Comparison of ENCODE assay signal across 8 cellular contexts in genomic region chr2:65436825-65437221, GRCh38. TPM values are rescaled to one million over a fixed set of nuclear protein-coding genes. Genes with fewer than 3 reads are reported as not detected.
DNase-seq lines count a peak whose midpoint lies in the region; ATAC-seq, FAIRE-seq and TF ChIP-seq lines count a peak whose summit lies in the region.

No MANE protein-coding gene starts in this region.

- H3K4me2 ChIP-seq in endothelial cell of umbilical vein (ENCODE audit: insufficient read depth, low read length): peak overlapping the region; percentile 94

- BruUV-seq in endothelial cell of umbilical vein (replicated peaks; lab: Mats Ljungman, UMichigan): no TSS peak

- H3K9me3 ChIP-seq in BE2C: no peaks in the 10 kb centered on the region
- no peaks in the 10 kb centered on the region for H3K9me3 ChIP-seq in endothelial cell of umbilical vein (replicated peaks; ENCODE audit: control insufficient read depth, insufficient read depth, low read length)

- H3K9ac ChIP-seq in endothelial cell of umbilical vein (replicated peaks; ENCODE audit: extremely low read depth, insufficient read depth, low read length): peak overlapping the region; percentile 68

- POLR2A ChIA-PET in endothelial cell of umbilical vein (lab: Charles Lee): interaction anchor here (0.6 kb wide), 1 partner anchor 116 kb away, joined by 7 read pairs; no protein-coding TSS in a partner anchor

- no peaks in the 10 kb centered on the region for H3K27me3 Mint-ChIP-seq in osteocyte (ENCODE audit: unreplicated experiment)

- peak; percentile 60 for FAIRE-seq in endothelial cell of umbilical vein (lab: Jason Lieb, UNC)

- ATAC-seq in GM19035 (IDR thresholded peaks at IDR 0.05; ENCODE audit: unreplicated experiment) (peak; percentile 72), HG03135 (IDR thresholded peaks at IDR 0.05; ENCODE audit: unreplicated experiment) (peak; percentile 59)

- no peaks in the 10 kb centered on the region for H3K9me3 Mint-ChIP-seq in osteocyte (ENCODE audit: unreplicated experiment)

- H3K36me3 Mint-ChIP-seq in osteocyte (ENCODE audit: unreplicated experiment): no peaks in the 10 kb centered on the region

- peak overlapping the region; percentile 99 for H3K4me3 Mint-ChIP-seq in osteocyte (ENCODE audit: unreplicated experiment)

- dilution Hi-C loops in endothelial cell of umbilical vein (cut with MboI; ENCODE audit: extremely low pct_ligation_motif_present, low sequenced_read_pairs): no loop called here

- H3K9me1 ChIP-seq in endothelial cell of umbilical vein (replicated peaks; ENCODE audit: control insufficient read depth, extremely low read depth, insufficient read depth, low read length): no peaks in the 10 kb centered on the region

- H2AFZ ChIP-seq in endothelial cell of umbilical vein (ENCODE audit: low read depth, low read length): peak overlapping the region; percentile 87

- peaks cover 21% of the 10 kb centered on the region for H3K4me1 Mint-ChIP-seq in osteocyte (ENCODE audit: unreplicated experiment)

- peak overlapping the region; percentile 100 for H3K27ac Mint-ChIP-seq in osteocyte (ENCODE audit: unreplicated experiment)

- H3K27ac ChIP-seq in endothelial cell of umbilical vein (ENCODE audit: insufficient read depth, low read depth, low read length): no peak overlapping the region

- no peaks in the 10 kb centered on the region for H3K27me3 ChIP-seq in BE2C
- peaks cover 19 to 27% of the 10 kb centered on the region in 2 experiments for H3K27me3 ChIP-seq in endothelial cell of umbilical vein (ENCODE audit: control insufficient read depth in 2 of 2, insufficient read depth in 2 of 2, low read length in 2 of 2)

- H3K36me3 ChIP-seq in BE2C (no peaks in the 10 kb centered on the region), endothelial cell of umbilical vein (ENCODE audit: control insufficient read depth in 2 of 2, extremely low read depth in 1 of 2, insufficient read depth in 2 of 2, low read length in 2 of 2) (no peaks in the 10 kb centered on the region)

- intact Hi-C loops in endothelial cell of umbilical vein (cut with micrococcal nuclease): loop anchor here (1.0 to 10.0 kb wide), 2 partner anchors 172 to 998 kb away; partner anchors contain the start of gene MEIS1

- H3K79me2 ChIP-seq in endothelial cell of umbilical vein (ENCODE audit: control insufficient read depth, insufficient read depth, low read length): no peaks in the 10 kb centered on the region

- H3K4me3 ChIP-seq in BE2C (ENCODE audit: low read depth, low read length) (peak overlapping the region; percentile 69), endothelial cell of umbilical vein (replicated peaks in 1 of 3; ENCODE audit: insufficient read depth in 1 of 3, low read depth in 1 of 3, low read length in 3 of 3) (peak overlapping the region; percentile 47 to 88 (median 70))

- peaks cover 8% of the 10 kb centered on the region for H3K4me1 ChIP-seq in BE2C
- H3K4me1 ChIP-seq in endothelial cell of umbilical vein (ENCODE audit: control insufficient read depth, extremely low read depth, insufficient read depth, low read length): peaks cover 17% of the 10 kb centered on the region

- DNase-seq in BE2C (no peak), T-helper 2 cell (peak in 3 of 5 experiments; percentile 6 to 45 (median 8)), endothelial cell of umbilical vein (ENCODE audit: low read depth, low spot score) (no peak), osteocyte (ENCODE audit: extremely low spot score, unreplicated experiment) (no peak), H4 (ENCODE audit: low spot score) (no peak), DMS53 treated with DMSO at 0.1 percent for 48 hours (lab: John Stamatoyannopoulos, UW; ENCODE audit: unreplicated experiment) (no peak)

- no peaks in the 10 kb centered on the region for H4K20me1 ChIP-seq in endothelial cell of umbilical vein (replicated peaks; ENCODE audit: control insufficient read depth, extremely low read depth, insufficient read depth, low read length)

- CTCF ChIA-PET in endothelial cell of umbilical vein (lab: Charles Lee): interaction anchor here (2.8 kb wide), 1 partner anchor 172 kb away, joined by 11 read pairs; no protein-coding TSS in a partner anchor

- no peak for TF ChIP-seq CTCF in BE2C (IDR thresholded peaks at IDR 0.05; ENCODE audit: low read depth, low read length)
- TF ChIP-seq CTCF in endothelial cell of umbilical vein (IDR thresholded peaks at IDR 0.05; ENCODE audit: extremely low read depth in 1 of 2, insufficient read depth in 1 of 2, low read depth in 1 of 2, low read length in 2 of 2): no peak
- TF ChIP-seq CTCF in osteocyte (IDR thresholded peaks at IDR 0.05): no peak

- TF ChIP-seq POLR2A in endothelial cell of umbilical vein (IDR thresholded peaks at IDR 0.05; ENCODE audit: low read depth, low read length): no peak

TF ChIP-seq in endothelial cell of umbilical vein, 7 proteins besides CTCF, POLR2A, EP300 and RAD21:
- TF ChIP-seq JUN (IDR thresholded peaks at IDR 0.05; ENCODE audit: borderline replicate concordance, insufficient read depth, insufficient read length, low read depth) (no peak), MAX (IDR thresholded peaks at IDR 0.05; ENCODE audit: insufficient read depth, insufficient read length) (no peak), MYC (IDR thresholded peaks at IDR 0.05; ENCODE audit: low read depth, low read length) (no peak), EZH2 (IDR thresholded peaks at IDR 0.05; ENCODE audit: borderline replicate concordance, low read depth, low read length, severe bottlenecking) (no peak), FOS (IDR thresholded peaks at IDR 0.05; ENCODE audit: borderline replicate concordance, insufficient read depth, low read length) (no peak), POLR2AphosphoS5 (IDR thresholded peaks at IDR 0.05; ENCODE audit: insufficient read depth, low read depth, low read length) (no peak)
TF ChIP-seq in endothelial cell of umbilical vein: peak in this region for 0.

RNA-seq across cellular contexts. Expression of gene SPRED2, which starts 4.4 kb away (rescaled TPM):
- polyA plus RNA-seq in BE2C (2012; ENCODE audit: insufficient read depth, insufficient read length, low read depth): 82.1 TPM
- total RNA-seq in endothelial cell of umbilical vein (7.8 and 9.6 TPM in 2 replicates), osteocyte (44.4 and 46.3 TPM in 2 replicates)
- 3.6 TPM in 2 replicates for polyA plus RNA-seq in endothelial cell of umbilical vein
- 3.7 and 4.2 TPM in 2 replicates for polyA plus RNA-seq in endothelial cell of umbilical vein (2011; cell fraction: cytosol; rRNA removed)
- 3.2 and 3.6 TPM in 2 replicates for polyA plus RNA-seq in endothelial cell of umbilical vein (2011; cell fraction: nucleus; rRNA removed)
- polyA plus RNA-seq in endothelial cell of umbilical vein (2012): 5.9 and 6.6 TPM in 2 replicates
- 3.3 and 3.6 TPM in 2 replicates for polyA minus RNA-seq in endothelial cell of umbilical vein
- polyA minus RNA-seq in endothelial cell of umbilical vein (2011; cell fraction: cytosol; rRNA and poly(A)+ RNA removed): 4.9 TPM
- 2.6 and 2.8 TPM in 2 replicates for polyA minus RNA-seq in endothelial cell of umbilical vein (2011; cell fraction: nucleus; rRNA and poly(A)+ RNA removed)
- total RNA-seq in H4 (2014; rRNA removed; shearing (Covaris generic)): 4.1 and 8.6 TPM in 2 replicates

Comparison
In these comparisons a context has a peak if more than half of its experiments do, and no peak if none do; other contexts are left out.
1. DNase-seq: peak in T-helper 2 cell (3 of 5); none in BE2C (single experiment), endothelial cell of umbilical vein (single experiment), osteocyte (single experiment), H4 (single experiment) and DMS53 treated with DMSO at 0.1 percent for 48 hours (single experiment).